Comparison of ENCODE assay signal across 1 cellular context in genomic region chr9:89532478-89532877, GRCh38.
TF ChIP-seq lines count a peak whose summit lies in the region.

No MANE protein-coding gene starts in this region.

TF ChIP-seq in HepG2, 621 proteins besides CTCF, POLR2A, EP300 and RAD21 (continued from another document):
- no peak for TF ChIP-seq GMEB2 (CRISPR knock-in tag; IDR thresholded peaks at IDR 0.05; ENCODE audit: low read depth)
